1 cellular context compared by ENCODE assay signal in the genomic region with DNA sequence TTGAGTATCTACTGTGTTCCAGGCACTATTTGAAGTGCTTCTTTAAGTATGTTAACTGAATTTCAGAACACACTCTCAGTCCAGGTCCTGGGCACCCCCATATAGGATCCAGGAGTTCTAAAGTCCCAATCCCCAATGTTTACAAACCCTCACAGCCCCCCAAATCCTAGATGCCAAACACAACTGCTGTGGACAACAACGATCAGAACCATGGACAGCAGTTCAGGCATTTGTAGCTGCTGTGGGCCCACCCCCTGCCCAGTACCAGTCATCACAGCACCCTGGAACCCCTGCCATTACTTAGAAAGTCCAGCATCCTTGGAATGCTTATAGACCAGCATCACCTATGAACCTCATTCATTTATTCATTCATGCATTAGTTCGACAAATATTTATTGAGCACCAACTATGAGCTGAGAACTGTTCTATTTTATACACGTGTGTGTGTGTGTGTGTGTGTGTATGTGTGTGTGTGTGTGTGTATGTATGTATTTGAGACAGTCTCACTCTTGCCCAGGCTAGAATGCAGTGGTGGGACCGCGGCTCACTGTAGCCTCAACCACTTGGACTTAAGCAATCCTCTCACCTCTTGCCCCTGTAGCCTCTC.
TF ChIP-seq lines count a peak whose summit lies in the region.

No MANE protein-coding gene starts in this region.

TF ChIP-seq in GM12878, 131 proteins besides CTCF, POLR2A, EP300 and RAD21:
- TF ChIP-seq MLLT1 (IDR thresholded peaks at IDR 0.05): no peak
- TF ChIP-seq, protein P1, sequence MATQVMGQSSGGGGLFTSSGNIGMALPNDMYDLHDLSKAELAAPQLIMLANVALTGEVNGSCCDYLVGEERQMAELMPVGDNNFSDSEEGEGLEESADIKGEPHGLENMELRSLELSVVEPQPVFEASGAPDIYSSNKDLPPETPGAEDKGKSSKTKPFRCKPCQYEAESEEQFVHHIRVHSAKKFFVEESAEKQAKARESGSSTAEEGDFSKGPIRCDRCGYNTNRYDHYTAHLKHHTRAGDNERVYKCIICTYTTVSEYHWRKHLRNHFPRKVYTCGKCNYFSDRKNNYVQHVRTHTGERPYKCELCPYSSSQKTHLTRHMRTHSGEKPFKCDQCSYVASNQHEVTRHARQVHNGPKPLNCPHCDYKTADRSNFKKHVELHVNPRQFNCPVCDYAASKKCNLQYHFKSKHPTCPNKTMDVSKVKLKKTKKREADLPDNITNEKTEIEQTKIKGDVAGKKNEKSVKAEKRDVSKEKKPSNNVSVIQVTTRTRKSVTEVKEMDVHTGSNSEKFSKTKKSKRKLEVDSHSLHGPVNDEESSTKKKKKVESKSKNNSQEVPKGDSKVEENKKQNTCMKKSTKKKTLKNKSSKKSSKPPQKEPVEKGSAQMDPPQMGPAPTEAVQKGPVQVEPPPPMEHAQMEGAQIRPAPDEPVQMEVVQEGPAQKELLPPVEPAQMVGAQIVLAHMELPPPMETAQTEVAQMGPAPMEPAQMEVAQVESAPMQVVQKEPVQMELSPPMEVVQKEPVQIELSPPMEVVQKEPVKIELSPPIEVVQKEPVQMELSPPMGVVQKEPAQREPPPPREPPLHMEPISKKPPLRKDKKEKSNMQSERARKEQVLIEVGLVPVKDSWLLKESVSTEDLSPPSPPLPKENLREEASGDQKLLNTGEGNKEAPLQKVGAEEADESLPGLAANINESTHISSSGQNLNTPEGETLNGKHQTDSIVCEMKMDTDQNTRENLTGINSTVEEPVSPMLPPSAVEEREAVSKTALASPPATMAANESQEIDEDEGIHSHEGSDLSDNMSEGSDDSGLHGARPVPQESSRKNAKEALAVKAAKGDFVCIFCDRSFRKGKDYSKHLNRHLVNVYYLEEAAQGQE (IDR thresholded peaks at IDR 0.05; ENCODE audit: low read depth, low read length): peak; percentile 96
